In the genomic region with DNA sequence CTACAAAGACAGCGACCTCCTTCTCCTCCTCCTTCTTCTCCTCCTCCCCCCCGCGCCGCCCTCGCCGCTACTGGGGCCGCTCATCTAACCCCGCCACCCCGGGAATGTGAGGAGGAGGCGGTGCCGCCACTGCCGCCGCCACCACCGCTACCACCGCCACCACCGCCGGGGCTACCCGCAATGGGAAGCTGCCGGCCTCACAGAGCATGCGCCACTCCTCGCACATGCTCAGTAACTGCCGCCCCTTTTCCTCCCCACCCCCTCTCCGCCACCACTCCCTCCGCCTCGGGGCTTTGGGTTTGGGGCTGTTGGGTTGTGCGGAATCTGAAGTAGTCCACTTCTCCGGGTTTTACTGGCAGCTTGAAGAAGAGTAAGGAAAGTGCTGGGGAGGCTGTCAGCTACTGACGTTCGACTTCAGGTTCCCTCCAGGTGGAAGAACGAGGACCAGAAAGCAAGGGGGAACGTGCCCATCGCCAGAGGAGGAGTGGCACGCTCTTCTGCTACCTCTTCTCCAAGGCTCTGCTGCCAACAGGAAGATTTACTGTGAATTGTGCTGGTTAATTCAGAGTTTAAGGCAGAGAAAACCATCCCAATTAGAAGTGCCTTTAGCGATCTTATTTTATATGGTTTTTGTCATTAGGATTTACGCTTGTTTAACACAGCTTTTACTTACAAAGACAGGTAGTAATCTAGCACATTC, we compare ENCODE assay signal across 7 cellular contexts. TPM values are rescaled to one million over a fixed set of nuclear protein-coding genes. Genes with fewer than 3 reads are reported as not detected.
DNase-seq lines count a peak whose midpoint lies in the region; ATAC-seq, FAIRE-seq and TF ChIP-seq lines count a peak whose summit lies in the region.

A gene with protein sequence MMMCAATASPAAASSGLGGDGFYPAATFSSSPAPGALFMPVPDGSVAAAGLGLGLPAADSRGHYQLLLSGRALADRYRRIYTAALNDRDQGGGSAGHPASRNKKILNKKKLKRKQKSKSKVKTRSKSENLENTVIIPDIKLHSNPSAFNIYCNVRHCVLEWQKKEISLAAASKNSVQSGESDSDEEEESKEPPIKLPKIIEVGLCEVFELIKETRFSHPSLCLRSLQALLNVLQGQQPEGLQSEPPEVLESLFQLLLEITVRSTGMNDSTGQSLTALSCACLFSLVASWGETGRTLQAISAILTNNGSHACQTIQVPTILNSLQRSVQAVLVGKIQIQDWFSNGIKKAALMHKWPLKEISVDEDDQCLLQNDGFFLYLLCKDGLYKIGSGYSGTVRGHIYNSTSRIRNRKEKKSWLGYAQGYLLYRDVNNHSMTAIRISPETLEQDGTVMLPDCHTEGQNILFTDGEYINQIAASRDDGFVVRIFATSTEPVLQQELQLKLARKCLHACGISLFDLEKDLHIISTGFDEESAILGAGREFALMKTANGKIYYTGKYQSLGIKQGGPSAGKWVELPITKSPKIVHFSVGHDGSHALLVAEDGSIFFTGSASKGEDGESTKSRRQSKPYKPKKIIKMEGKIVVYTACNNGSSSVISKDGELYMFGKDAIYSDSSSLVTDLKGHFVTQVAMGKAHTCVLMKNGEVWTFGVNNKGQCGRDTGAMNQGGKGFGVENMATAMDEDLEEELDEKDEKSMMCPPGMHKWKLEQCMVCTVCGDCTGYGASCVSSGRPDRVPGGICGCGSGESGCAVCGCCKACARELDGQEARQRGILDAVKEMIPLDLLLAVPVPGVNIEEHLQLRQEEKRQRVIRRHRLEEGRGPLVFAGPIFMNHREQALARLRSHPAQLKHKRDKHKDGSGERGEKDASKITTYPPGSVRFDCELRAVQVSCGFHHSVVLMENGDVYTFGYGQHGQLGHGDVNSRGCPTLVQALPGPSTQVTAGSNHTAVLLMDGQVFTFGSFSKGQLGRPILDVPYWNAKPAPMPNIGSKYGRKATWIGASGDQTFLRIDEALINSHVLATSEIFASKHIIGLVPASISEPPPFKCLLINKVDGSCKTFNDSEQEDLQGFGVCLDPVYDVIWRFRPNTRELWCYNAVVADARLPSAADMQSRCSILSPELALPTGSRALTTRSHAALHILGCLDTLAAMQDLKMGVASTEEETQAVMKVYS (N-terminal part only) (minus strand): TSS at position 190 of the 700 bp plus-strand sequence. CDS start 319 bp downstream, outside the sequence.

- H3K27ac ChIP-seq in body of pancreas = peak within 1 kb of the TSS; percentile 60 to 89 (median 84)
- peak within 1 kb of the TSS; percentile 89 to 94 (median 91) for H3K27ac ChIP-seq in sigmoid colon

- peak; percentile 85 to 97 (median 95) for TF ChIP-seq POLR2A in body of pancreas (IDR thresholded peaks at IDR 0.05)
- TF ChIP-seq POLR2A in sigmoid colon (IDR thresholded peaks at IDR 0.05) = peak; percentile 94 to 97

- H3K4me1 ChIP-seq in body of pancreas (peaks cover 46% of the 10 kb centered on the region), sigmoid colon (peaks cover 3 to 56% (median 44%) of the 10 kb centered on the region in 4 donors)

- intact Hi-C loops in body of pancreas (cut with DNase I) (no loop called here), sigmoid colon (cut with DNase I) (loop anchor here (5.0 to 10.0 kb wide), 2 partner anchors 150 to 332 kb away; a partner anchor contains a TSS)

- H3K4me3 ChIP-seq in body of pancreas (peak within 1 kb of the TSS; percentile 81 to 95), sigmoid colon (peak within 1 kb of the TSS; percentile 82 to 90 (median 85))

- no peak for TF ChIP-seq CTCF in body of pancreas (IDR thresholded peaks at IDR 0.05)
- TF ChIP-seq CTCF in sigmoid colon (IDR thresholded peaks at IDR 0.05) = peak in 1 of 4 experiments; percentile 4

- peak in 1 of 4 donors; percentile 83 for TF ChIP-seq EP300 in sigmoid colon (IDR thresholded peaks at IDR 0.05)

- H3K36me3 ChIP-seq in body of pancreas (replicated peaks in 1 of 2; ENCODE audit: insufficient read depth in 1 of 2, low read depth in 2 of 2) = no peaks in the 10 kb centered on the region
- no peaks in the 10 kb centered on the region for H3K36me3 ChIP-seq in sigmoid colon

- WGBS in body of pancreas, 2 donors = 1 to 2% methylated on average over 28 to 29 of the region's 35 CpGs
- WGBS in sigmoid colon, 2 donors = 1 to 2% methylated on average over 35 of the region's 35 CpGs

- DNase-seq in NCI-H2107 treated with DMSO at 0.1 percent for 48 hours (lab: John Stamatoyannopoulos, UW; ENCODE audit: unreplicated experiment) (peak; percentile 91), body of pancreas (peak; percentile 96 to 98 (median 97)), iPS DF 19.7 (ENCODE audit: low read depth, low spot score) (peak; percentile 99), sigmoid colon (peak; percentile 98)

- H3K9me3 ChIP-seq in body of pancreas (no peaks in the 10 kb centered on the region), sigmoid colon (no peaks in the 10 kb centered on the region)

- FAIRE-seq in TTC549 (lab: Jason Lieb, UNC) = peak; percentile 64

- ATAC-seq in GM18520 (IDR thresholded peaks at IDR 0.05; ENCODE audit: unreplicated experiment) = peak; percentile 48
- ATAC-seq in HG03064 (IDR thresholded peaks at IDR 0.05; ENCODE audit: low read depth, unreplicated experiment) = peak; percentile 42
- peak; percentile 94 for ATAC-seq in body of pancreas

- no peaks in the 10 kb centered on the region for H3K27me3 ChIP-seq in body of pancreas
- H3K27me3 ChIP-seq in sigmoid colon = no peaks in the 10 kb centered on the region

RNA-seq across cellular contexts. Expression of the gene that starts here (rescaled TPM):
- total RNA-seq in body of pancreas (100 to 1,000 TPM in 1 of 2 donors, 10 to 100 TPM in 1; 85.9 to 127 TPM), sigmoid colon (100 to 1,000 TPM in 2 of 4 donors, 10 to 100 TPM in 2; 93.5 to 130 (median 100) TPM)
- polyA plus RNA-seq in sigmoid colon = 10 to 100 TPM in 1 of 3 donors, 1 to 10 TPM in 2; 3.7 to 36.7 (median 7.2) TPM

Comparison
In these comparisons a context has a peak if more than half of its experiments do, and no peak if none do; other contexts are left out.
1. Peak in every context shown above with its lines: DNase-seq, ATAC-seq, H3K4me3 ChIP-seq and H3K27ac ChIP-seq.
2. ATAC-seq: peak in every context shown above with its lines; median percentile 94 in body of pancreas; 48 in GM18520; 42 in HG03064.